1 cellular context compared by ENCODE assay signal in the genomic region with DNA sequence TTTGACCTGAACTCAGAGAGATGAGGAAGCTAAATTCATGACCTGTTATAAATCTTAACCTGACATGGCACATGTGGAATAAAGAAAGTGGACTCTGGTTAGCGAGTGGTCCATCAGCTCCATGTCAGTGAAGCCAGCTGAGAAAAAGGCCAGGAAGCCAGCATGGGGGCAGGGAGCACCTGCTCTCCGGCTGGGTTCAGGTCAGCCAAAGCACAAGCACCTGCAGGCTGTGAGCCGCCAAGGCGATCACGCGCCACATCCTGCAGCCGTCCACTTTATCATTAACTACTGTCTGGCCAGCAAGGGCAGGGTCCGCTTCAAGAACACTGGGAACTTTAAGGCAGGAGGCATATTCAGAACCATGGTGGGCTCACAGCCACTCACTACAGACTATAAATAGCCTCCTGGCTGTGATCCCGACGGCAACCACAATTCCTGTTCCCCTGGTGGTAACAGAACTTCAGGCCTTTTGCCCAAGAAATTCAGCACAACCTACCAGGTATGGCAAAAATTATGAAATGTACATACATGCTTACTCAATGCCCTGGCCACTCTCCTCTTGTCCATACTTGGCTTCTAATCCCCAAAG.
TF ChIP-seq lines count a peak whose summit lies in the region.

No MANE protein-coding gene starts in this region.

TF ChIP-seq in HepG2, 621 proteins besides CTCF, POLR2A, EP300 and RAD21 (continued from another document and continues in another):
- no peak; the same call in 1 of the 2 replicates for TF ChIP-seq TAF1 (CRISPR knock-in tag; IDR thresholded peaks at IDR 0.05)
- no peak for TF ChIP-seq ATF7-NPFF (CRISPR knock-in tag; IDR thresholded peaks at IDR 0.05; ENCODE audit: low read depth)
- TF ChIP-seq ZNF781 (CRISPR knock-in tag; IDR thresholded peaks at IDR 0.05; ENCODE audit: borderline replicate concordance, not compliant biosample characterization), result peak; percentile 87
- TF ChIP-seq SMC3 (IDR thresholded peaks at IDR 0.05; ENCODE audit: low read length), result peak; percentile 26; the same call in 1 of the 2 replicates
- no peak for TF ChIP-seq ZNF446 (CRISPR knock-in tag; IDR thresholded peaks at IDR 0.05)
- TF ChIP-seq, protein P1, sequence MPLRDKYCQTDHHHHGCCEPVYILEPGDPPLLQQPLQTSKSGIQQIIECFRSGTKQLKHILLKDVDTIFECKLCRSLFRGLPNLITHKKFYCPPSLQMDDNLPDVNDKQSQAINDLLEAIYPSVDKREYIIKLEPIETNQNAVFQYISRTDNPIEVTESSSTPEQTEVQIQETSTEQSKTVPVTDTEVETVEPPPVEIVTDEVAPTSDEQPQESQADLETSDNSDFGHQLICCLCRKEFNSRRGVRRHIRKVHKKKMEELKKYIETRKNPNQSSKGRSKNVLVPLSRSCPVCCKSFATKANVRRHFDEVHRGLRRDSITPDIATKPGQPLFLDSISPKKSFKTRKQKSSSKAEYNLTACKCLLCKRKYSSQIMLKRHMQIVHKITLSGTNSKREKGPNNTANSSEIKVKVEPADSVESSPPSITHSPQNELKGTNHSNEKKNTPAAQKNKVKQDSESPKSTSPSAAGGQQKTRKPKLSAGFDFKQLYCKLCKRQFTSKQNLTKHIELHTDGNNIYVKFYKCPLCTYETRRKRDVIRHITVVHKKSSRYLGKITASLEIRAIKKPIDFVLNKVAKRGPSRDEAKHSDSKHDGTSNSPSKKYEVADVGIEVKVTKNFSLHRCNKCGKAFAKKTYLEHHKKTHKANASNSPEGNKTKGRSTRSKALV (CRISPR knock-in tag; IDR thresholded peaks at IDR 0.05), result peak; percentile 71; the same call in 1 of the 2 replicates
- TF ChIP-seq ZBTB38 (CRISPR knock-in tag; IDR thresholded peaks at IDR 0.05), result peak; percentile 80; the same call in 1 of the 2 replicates
- TF ChIP-seq, protein P2, sequence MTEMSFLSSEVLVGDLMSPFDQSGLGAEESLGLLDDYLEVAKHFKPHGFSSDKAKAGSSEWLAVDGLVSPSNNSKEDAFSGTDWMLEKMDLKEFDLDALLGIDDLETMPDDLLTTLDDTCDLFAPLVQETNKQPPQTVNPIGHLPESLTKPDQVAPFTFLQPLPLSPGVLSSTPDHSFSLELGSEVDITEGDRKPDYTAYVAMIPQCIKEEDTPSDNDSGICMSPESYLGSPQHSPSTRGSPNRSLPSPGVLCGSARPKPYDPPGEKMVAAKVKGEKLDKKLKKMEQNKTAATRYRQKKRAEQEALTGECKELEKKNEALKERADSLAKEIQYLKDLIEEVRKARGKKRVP (CRISPR knock-in tag; IDR thresholded peaks at IDR 0.05), result peak in 1 of 2 experiments; percentile 66; a peak in 2 of 4 replicates
- 0 out of 2 replicates have a peak, but pooled peaks have one; percentile 9 for TF ChIP-seq HMG20B (CRISPR knock-in tag; conservative IDR thresholded peaks at IDR 0.05)
- TF ChIP-seq GLI4 (CRISPR knock-in tag; IDR thresholded peaks at IDR 0.05; ENCODE audit: borderline replicate concordance), result no peak
- peak; percentile 42; the same call in 1 of the 2 replicates for TF ChIP-seq ZFP1 (CRISPR knock-in tag; IDR thresholded peaks at IDR 0.05)
- TF ChIP-seq SOX5 (CRISPR knock-in tag; IDR thresholded peaks at IDR 0.05; ENCODE audit: borderline replicate concordance), result peak; percentile 77; the same call in 1 of the 2 replicates
- TF ChIP-seq ISL2 (CRISPR knock-in tag; IDR thresholded peaks at IDR 0.05), result peak; percentile 53; the same call in 1 of the 2 replicates
- peak; percentile 36 for TF ChIP-seq YY1 (IDR thresholded peaks at IDR 0.05; ENCODE audit: insufficient read depth, insufficient replicate concordance, low read depth, low read length)
- no peak for TF ChIP-seq SPEN (CRISPR knock-in tag; IDR thresholded peaks at IDR 0.05; ENCODE audit: low read depth)
- TF ChIP-seq, protein P3, sequence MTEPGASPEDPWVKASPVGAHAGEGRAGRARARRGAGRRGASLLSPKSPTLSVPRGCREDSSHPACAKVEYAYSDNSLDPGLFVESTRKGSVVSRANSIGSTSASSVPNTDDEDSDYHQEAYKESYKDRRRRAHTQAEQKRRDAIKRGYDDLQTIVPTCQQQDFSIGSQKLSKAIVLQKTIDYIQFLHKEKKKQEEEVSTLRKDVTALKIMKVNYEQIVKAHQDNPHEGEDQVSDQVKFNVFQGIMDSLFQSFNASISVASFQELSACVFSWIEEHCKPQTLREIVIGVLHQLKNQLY (CRISPR knock-in tag; IDR thresholded peaks at IDR 0.05), result peak; percentile 94
- peak; percentile 66; the same call in 1 of the 2 replicates for TF ChIP-seq SIX4 (CRISPR knock-in tag; IDR thresholded peaks at IDR 0.05)
- TF ChIP-seq FOXA3 (CRISPR knock-in tag; IDR thresholded peaks at IDR 0.05), result peak; percentile 46; the same call in 1 of the 2 replicates
- TF ChIP-seq, protein P4, sequence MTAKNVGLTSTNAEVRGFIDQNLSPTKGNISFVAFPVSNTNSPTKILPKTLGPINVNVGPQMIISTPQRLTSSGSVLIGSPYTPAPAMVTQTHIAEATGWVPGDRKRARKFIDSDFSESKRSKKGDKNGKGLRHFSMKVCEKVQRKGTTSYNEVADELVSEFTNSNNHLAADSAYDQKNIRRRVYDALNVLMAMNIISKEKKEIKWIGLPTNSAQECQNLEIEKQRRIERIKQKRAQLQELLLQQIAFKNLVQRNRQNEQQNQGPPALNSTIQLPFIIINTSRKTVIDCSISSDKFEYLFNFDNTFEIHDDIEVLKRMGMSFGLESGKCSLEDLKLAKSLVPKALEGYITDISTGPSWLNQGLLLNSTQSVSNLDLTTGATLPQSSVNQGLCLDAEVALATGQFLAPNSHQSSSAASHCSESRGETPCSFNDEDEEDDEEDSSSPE (CRISPR knock-in tag; IDR thresholded peaks at IDR 0.05), result peak; percentile 35; the same call in 1 of the 2 replicates
- peak; percentile 60; the same call in 1 of the 2 replicates for TF ChIP-seq TIGD3 (CRISPR knock-in tag; IDR thresholded peaks at IDR 0.05; ENCODE audit: borderline replicate concordance)
- TF ChIP-seq NFKBIZ (CRISPR knock-in tag; IDR thresholded peaks at IDR 0.05), result peak; percentile 35; the same call in 1 of the 2 replicates
- TF ChIP-seq, protein P5, sequence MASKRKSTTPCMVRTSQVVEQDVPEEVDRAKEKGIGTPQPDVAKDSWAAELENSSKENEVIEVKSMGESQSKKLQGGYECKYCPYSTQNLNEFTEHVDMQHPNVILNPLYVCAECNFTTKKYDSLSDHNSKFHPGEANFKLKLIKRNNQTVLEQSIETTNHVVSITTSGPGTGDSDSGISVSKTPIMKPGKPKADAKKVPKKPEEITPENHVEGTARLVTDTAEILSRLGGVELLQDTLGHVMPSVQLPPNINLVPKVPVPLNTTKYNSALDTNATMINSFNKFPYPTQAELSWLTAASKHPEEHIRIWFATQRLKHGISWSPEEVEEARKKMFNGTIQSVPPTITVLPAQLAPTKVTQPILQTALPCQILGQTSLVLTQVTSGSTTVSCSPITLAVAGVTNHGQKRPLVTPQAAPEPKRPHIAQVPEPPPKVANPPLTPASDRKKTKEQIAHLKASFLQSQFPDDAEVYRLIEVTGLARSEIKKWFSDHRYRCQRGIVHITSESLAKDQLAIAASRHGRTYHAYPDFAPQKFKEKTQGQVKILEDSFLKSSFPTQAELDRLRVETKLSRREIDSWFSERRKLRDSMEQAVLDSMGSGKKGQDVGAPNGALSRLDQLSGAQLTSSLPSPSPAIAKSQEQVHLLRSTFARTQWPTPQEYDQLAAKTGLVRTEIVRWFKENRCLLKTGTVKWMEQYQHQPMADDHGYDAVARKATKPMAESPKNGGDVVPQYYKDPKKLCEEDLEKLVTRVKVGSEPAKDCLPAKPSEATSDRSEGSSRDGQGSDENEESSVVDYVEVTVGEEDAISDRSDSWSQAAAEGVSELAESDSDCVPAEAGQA (IDR thresholded peaks at IDR 0.05; ENCODE audit: low read depth), result peak; percentile 57; the same call in 1 of the 2 replicates
- TF ChIP-seq, protein P5 (CRISPR knock-in tag; IDR thresholded peaks at IDR 0.05; ENCODE audit: borderline replicate concordance), result no peak
- 0 out of 2 replicates have a peak, but pooled peaks have one; percentile 30 for TF ChIP-seq NRL (CRISPR knock-in tag; IDR thresholded peaks at IDR 0.05; ENCODE audit: borderline replicate concordance)
- TF ChIP-seq ZNF333 (CRISPR knock-in tag; IDR thresholded peaks at IDR 0.05; ENCODE audit: borderline replicate concordance), result peak; percentile 89; the same call in 1 of the 2 replicates
- TF ChIP-seq ZSCAN20 (CRISPR knock-in tag; IDR thresholded peaks at IDR 0.05; ENCODE audit: borderline replicate concordance), result peak; percentile 64; the same call in 1 of the 2 replicates
- TF ChIP-seq TOE1 (CRISPR knock-in tag; IDR thresholded peaks at IDR 0.05), result 0 out of 2 replicates have a peak, but pooled peaks have one; percentile 59
- TF ChIP-seq BORCS8-MEF2B (CRISPR knock-in tag; IDR thresholded peaks at IDR 0.05), result peak; percentile 50; the same call in 1 of the 2 replicates
- TF ChIP-seq ZNF777 (CRISPR knock-in tag; IDR thresholded peaks at IDR 0.05), result peak; percentile 93
- TF ChIP-seq ZNF558 (CRISPR knock-in tag; IDR thresholded peaks at IDR 0.05; ENCODE audit: borderline replicate concordance), result no peak
- no peak for TF ChIP-seq SNAPC2 (CRISPR knock-in tag; IDR thresholded peaks at IDR 0.05)
- TF ChIP-seq ZFYVE20 (CRISPR knock-in tag; IDR thresholded peaks at IDR 0.05; ENCODE audit: borderline replicate concordance, low read depth), result no peak
- TF ChIP-seq, protein P6, sequence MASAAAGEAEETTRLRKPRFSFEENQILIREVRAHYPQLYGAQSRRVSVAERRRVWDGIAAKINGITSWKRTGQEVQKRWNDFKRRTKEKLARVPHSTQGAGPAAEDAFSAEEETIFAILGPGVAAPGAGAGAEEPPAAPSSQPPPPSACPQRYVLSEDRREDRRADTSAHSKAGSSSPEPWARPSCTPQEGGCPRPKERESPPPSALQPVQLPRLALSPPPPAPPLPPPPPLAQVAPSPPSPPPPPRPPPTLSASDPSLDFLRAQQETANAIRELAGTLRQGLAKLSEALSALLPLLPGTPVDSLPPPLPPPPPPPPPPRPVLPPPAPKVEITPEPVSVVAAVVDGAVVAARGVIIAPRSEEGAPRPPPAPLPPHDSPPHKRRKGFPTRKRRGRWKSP (CRISPR knock-in tag; IDR thresholded peaks at IDR 0.05), result peak; percentile 44; the same call in 1 of the 2 replicates
- TF ChIP-seq, protein P7, sequence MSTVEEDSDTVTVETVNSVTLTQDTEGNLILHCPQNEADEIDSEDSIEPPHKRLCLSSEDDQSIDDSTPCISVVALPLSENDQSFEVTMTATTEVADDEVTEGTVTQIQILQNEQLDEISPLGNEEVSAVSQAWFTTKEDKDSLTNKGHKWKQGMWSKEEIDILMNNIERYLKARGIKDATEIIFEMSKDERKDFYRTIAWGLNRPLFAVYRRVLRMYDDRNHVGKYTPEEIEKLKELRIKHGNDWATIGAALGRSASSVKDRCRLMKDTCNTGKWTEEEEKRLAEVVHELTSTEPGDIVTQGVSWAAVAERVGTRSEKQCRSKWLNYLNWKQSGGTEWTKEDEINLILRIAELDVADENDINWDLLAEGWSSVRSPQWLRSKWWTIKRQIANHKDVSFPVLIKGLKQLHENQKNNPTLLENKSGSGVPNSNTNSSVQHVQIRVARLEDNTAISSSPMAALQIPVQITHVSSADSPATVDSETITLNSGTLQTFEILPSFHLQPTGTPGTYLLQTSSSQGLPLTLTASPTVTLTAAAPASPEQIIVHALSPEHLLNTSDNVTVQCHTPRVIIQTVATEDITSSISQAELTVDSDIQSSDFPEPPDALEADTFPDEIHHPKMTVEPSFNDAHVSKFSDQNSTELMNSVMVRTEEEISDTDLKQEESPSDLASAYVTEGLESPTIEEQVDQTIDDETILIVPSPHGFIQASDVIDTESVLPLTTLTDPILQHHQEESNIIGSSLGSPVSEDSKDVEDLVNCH (CRISPR knock-in tag; IDR thresholded peaks at IDR 0.05), result 0 out of 2 replicates have a peak, but pooled peaks have one; percentile 59
- peak; percentile 23; the same call in 1 of the 2 replicates for TF ChIP-seq TGIF2 (CRISPR knock-in tag; IDR thresholded peaks at IDR 0.05)
- TF ChIP-seq ZNF180 (CRISPR knock-in tag; IDR thresholded peaks at IDR 0.05; ENCODE audit: borderline replicate concordance, low read depth), result no peak
- peak; percentile 39; the same call in 1 of the 2 replicates for TF ChIP-seq ZNF160 (CRISPR knock-in tag; IDR thresholded peaks at IDR 0.05)
- no peak for TF ChIP-seq FOXA1 (IDR thresholded peaks at IDR 0.05)
- TF ChIP-seq FOXA1 (CRISPR knock-in tag; IDR thresholded peaks at IDR 0.05), result peak; percentile 88
- TF ChIP-seq LCORL (IDR thresholded peaks at IDR 0.05), result no peak
- peak; percentile 73 for TF ChIP-seq LCORL (CRISPR knock-in tag; IDR thresholded peaks at IDR 0.05)
- TF ChIP-seq FOXC1 (CRISPR knock-in tag; IDR thresholded peaks at IDR 0.05; ENCODE audit: borderline replicate concordance), result peak; percentile 83; the same call in 1 of the 2 replicates
- TF ChIP-seq TARDBP (CRISPR knock-in tag; IDR thresholded peaks at IDR 0.05), result peak; percentile 74
- TF ChIP-seq ZNF143 (CRISPR knock-in tag; IDR thresholded peaks at IDR 0.05), result peak; percentile 57
- TF ChIP-seq, protein P8, sequence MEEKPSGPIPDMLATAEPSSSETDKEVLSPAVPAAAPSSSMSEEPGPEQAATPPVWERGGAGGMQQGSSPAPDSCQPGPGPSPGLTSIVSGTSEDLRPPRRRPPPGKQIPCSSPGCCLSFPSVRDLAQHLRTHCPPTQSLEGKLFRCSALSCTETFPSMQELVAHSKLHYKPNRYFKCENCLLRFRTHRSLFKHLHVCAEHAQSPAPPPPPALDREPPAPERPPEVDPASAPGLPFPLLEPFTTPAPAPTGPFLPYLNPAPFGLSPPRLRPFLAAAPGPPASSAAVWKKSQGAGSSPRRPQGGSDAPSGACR (CRISPR knock-in tag; IDR thresholded peaks at IDR 0.05), result peak; percentile 74; the same call in 1 of the 2 replicates
- TF ChIP-seq ZNF552 (CRISPR knock-in tag; IDR thresholded peaks at IDR 0.05; ENCODE audit: borderline replicate concordance), result no peak
- TF ChIP-seq RBAK (CRISPR knock-in tag; IDR thresholded peaks at IDR 0.05), result peak; percentile 97
